ENCODE assay signal across 8 cellular contexts in genomic region chr1:221203224-221204054, GRCh38.
A peak's percentile ranks its signal among the peaks of the same experiment; 100 is the strongest.
DNase-seq lines count a peak whose midpoint lies in the region; ATAC-seq and TF ChIP-seq lines count a peak whose summit lies in the region.

No MANE protein-coding gene starts in this region.

- peak; percentile 97 for TF ChIP-seq CTCF in 22Rv1 (IDR thresholded peaks at IDR 0.05)
- TF ChIP-seq CTCF in GM13977 (IDR thresholded peaks at IDR 0.05; ENCODE audit: extremely low read depth, insufficient read depth, missing control alignments) = peak; percentile 94
- TF ChIP-seq CTCF in epithelial cell of proximal tubule (conservative IDR thresholded peaks at IDR 0.05; ENCODE audit: low read depth, low read length) = peak; percentile 91

- no peak overlapping the region for H3K4me3 ChIP-seq in epithelial cell of proximal tubule (ENCODE audit: low read depth, low read length)

- peak; percentile 81 for ATAC-seq in HG03159 (IDR thresholded peaks at IDR 0.05; ENCODE audit: unreplicated experiment)

- DNase-seq in GM13977 (ENCODE audit: low spot score) (peak; percentile 56), NCI-H774 (lab: John Stamatoyannopoulos, UW) (peak; percentile 56), epithelial cell of proximal tubule (ENCODE audit: low read depth) (no peak), myocyte (ENCODE audit: low read depth) (peak; percentile 86)
- DNase-seq in activated CD8-positive, alpha-beta memory T cell treated with anti-CD3 and anti-CD28 coated beads for 48 hours (ENCODE audit: low read depth in 2 of 3, low spot score in 2 of 3) = peak; percentile 16 to 67 (median 45)
- DNase-seq in stimulated activated CD8-positive, alpha-beta memory T cell treated with anti-CD3 and anti-CD28 coated beads, Interleukin-7, amount 100 ng/mL, for 1 hour (ENCODE audit: low read depth in 2 of 2) = peak; percentile 11 to 39

- in situ Hi-C loops in GM13977 (cut with MboI; ENCODE audit: low pct_unique_long_range_greater_than_20kb, low sequenced_read_pairs, unreplicated experiment) = loop anchor here (10.0 kb wide), 1 partner anchor 329 kb away; the partner anchor contains the start of gene HLX

- H3K27ac ChIP-seq in 22Rv1 = no peak overlapping the region
